In genomic region chr14:40417777-40418401, GRCh38 we compare ENCODE assay signal across 8 cellular contexts.
DNase-seq lines count a peak whose midpoint lies in the region; ATAC-seq and TF ChIP-seq lines count a peak whose summit lies in the region.

No MANE protein-coding gene starts in this region.

- TF ChIP-seq CTCF in GM12874 (IDR thresholded peaks at IDR 0.05; ENCODE audit: insufficient read depth, low read depth, low read length) (peak; percentile 63), H9 (conservative IDR thresholded peaks at IDR 0.05) (peak; percentile 92)

- H4K8ac ChIP-seq in H9 (replicated peaks; ENCODE audit: insufficient read length, low read depth, low read length), result no peak overlapping the region

- ATAC-seq in naive B cell (ENCODE audit: low read depth in 2 of 2) (peak; percentile 39 to 45), GM18907 (IDR thresholded peaks at IDR 0.05; ENCODE audit: unreplicated experiment) (no peak)

- no peak overlapping the region for H2AK5ac ChIP-seq in H9 (ENCODE audit: insufficient read length, low read length)

- H3K27me3 Mint-ChIP-seq in H9 (ENCODE audit: low read depth) (no peaks in the 10 kb centered on the region), naive B cell (no peaks in the 10 kb centered on the region)
- no peaks in the 10 kb centered on the region for H3K27me3 Mint-ChIP-seq in activated naive CD8-positive, alpha-beta T cell treated with anti-CD3 and anti-CD28 coated beads for 36 hours

- H3K27ac ChIP-seq in H9 (ENCODE audit: insufficient read length, low read depth, low read length), result no peak overlapping the region

- no peaks in the 10 kb centered on the region for H3K79me2 ChIP-seq in H9 (ENCODE audit: insufficient read depth, low read length)

- WGBS in H9 (ENCODE audit: extremely low coverage, insufficient read length, low lambda C conversion rate), result no CpG with 5 or more reads among the region's 6 CpGs

- DNase-seq in H9, result peak; percentile 70
- peak; percentile 26 for DNase-seq in NCI-H2107 treated with DMSO at 0.1 percent for 48 hours (lab: John Stamatoyannopoulos, UW; ENCODE audit: unreplicated experiment)
- DNase-seq in activated naive CD8-positive, alpha-beta T cell treated with anti-CD3 and anti-CD28 coated beads for 36 hours, result peak; percentile 2
- DNase-seq in naive B cell, result peak; percentile 15
- DNase-seq in activated CD8-positive, alpha-beta memory T cell treated with anti-CD3 and anti-CD28 coated beads, Interleukin-2, amount 50 U/mL, for 4 hours, result no peak
- DNase-seq in middle frontal gyrus (ENCODE audit: extremely low spot score, low spot score), result no peak

- H3K23ac ChIP-seq in H9 (ENCODE audit: insufficient read length, low read depth, low read length), result no peak overlapping the region

- no peak overlapping the region for H3K18ac ChIP-seq in H9 (ENCODE audit: insufficient read length, low read depth, low read length)

- peak overlapping the region; percentile 99 for H2AFZ ChIP-seq in H9 (ENCODE audit: low read length)

- H3K36me3 Mint-ChIP-seq in H9 (ENCODE audit: insufficient read depth in 1 of 3, low read depth in 3 of 3) (no peaks in the 10 kb centered on the region), naive B cell (no peaks in the 10 kb centered on the region)
- no peaks in the 10 kb centered on the region for H3K36me3 Mint-ChIP-seq in activated naive CD8-positive, alpha-beta T cell treated with anti-CD3 and anti-CD28 coated beads for 36 hours

- H2BK12ac ChIP-seq in H9 (ENCODE audit: insufficient read length, low read depth, low read length), result no peak overlapping the region

- no peaks in the 10 kb centered on the region for H3K79me1 ChIP-seq in H9 (ENCODE audit: insufficient read depth, low read depth, low read length, poor library complexity, severe bottlenecking)

- H3K4me3 Mint-ChIP-seq in H9 (no peak overlapping the region), naive B cell (peak overlapping the region in 6 of 8 donors; percentile 10 to 46 (median 14))
- H3K4me3 Mint-ChIP-seq in activated naive CD8-positive, alpha-beta T cell treated with anti-CD3 and anti-CD28 coated beads for 36 hours, result no peak overlapping the region

- no peak overlapping the region for H4K91ac ChIP-seq in H9 (ENCODE audit: insufficient read length, low read depth, low read length)

- H4K20me1 ChIP-seq in H9 (ENCODE audit: control insufficient read depth, insufficient read depth, insufficient read length), result no peaks in the 10 kb centered on the region

- no peaks in the 10 kb centered on the region for H3K4me1 ChIP-seq in H9 (ENCODE audit: insufficient read depth, low read length)

- H3K9me3 ChIP-seq in H9 (ENCODE audit: control insufficient read depth, low read depth, low read length), result no peaks in the 10 kb centered on the region

- H3K4me2 ChIP-seq in H9 (ENCODE audit: insufficient read depth, insufficient read length, low read length), result no peak overlapping the region

- H3K4me1 Mint-ChIP-seq in H9 (peaks cover 4 to 8% of the 10 kb centered on the region in 2 experiments), naive B cell (peaks cover 0 to 6% (median 0%) of the 10 kb centered on the region in 3 donors)
- no peaks in the 10 kb centered on the region for H3K4me1 Mint-ChIP-seq in activated naive CD8-positive, alpha-beta T cell treated with anti-CD3 and anti-CD28 coated beads for 36 hours

- H3K27me3 ChIP-seq in H9 (ENCODE audit: insufficient read depth, low read length), result no peaks in the 10 kb centered on the region

- H3K27ac Mint-ChIP-seq in H9 (no peak overlapping the region), naive B cell (no peak overlapping the region)
- no peak overlapping the region for H3K27ac Mint-ChIP-seq in activated naive CD8-positive, alpha-beta T cell treated with anti-CD3 and anti-CD28 coated beads for 36 hours

- H3K9me3 Mint-ChIP-seq in H9 (no peaks in the 10 kb centered on the region), naive B cell (no peaks in the 10 kb centered on the region)
- H3K9me3 Mint-ChIP-seq in activated naive CD8-positive, alpha-beta T cell treated with anti-CD3 and anti-CD28 coated beads for 36 hours, result peaks cover 1% of the 10 kb centered on the region

- no peak overlapping the region for H3K14ac ChIP-seq in H9 (ENCODE audit: insufficient read depth, low read length)

- H2BK20ac ChIP-seq in H9 (ENCODE audit: low read depth, low read length, poor library complexity, severe bottlenecking), result no peak overlapping the region

- H2BK15ac ChIP-seq in H9 (ENCODE audit: low read depth, low read length), result no peak overlapping the region

- no peak overlapping the region for H2BK120ac ChIP-seq in H9 (ENCODE audit: low read depth, low read length, poor library complexity, severe bottlenecking)

- H3T11ph ChIP-seq in H9 (ENCODE audit: low read length), result no peak overlapping the region

- H4K5ac ChIP-seq in H9 (ENCODE audit: insufficient read length, low read depth, low read length), result no peak overlapping the region

- H3K4ac ChIP-seq in H9 (ENCODE audit: low read depth, low read length), result no peak overlapping the region

- no peak overlapping the region for H3K9ac ChIP-seq in H9 (ENCODE audit: extremely low read depth, insufficient read length, low read length)

- H3K23me2 ChIP-seq in H9 (ENCODE audit: insufficient read length, low read depth, low read length, poor library complexity, severe bottlenecking), result no peaks in the 10 kb centered on the region

- no peak overlapping the region for H2BK5ac ChIP-seq in H9 (ENCODE audit: insufficient read length, low read length)

- no peak overlapping the region for H3K56ac ChIP-seq in H9 (ENCODE audit: insufficient read length, low read depth, low read length)

Comparison
In these comparisons a context has a peak if more than half of its experiments do, and no peak if none do; other contexts are left out.
1. DNase-seq: peak in H9 (single experiment), NCI-H2107 treated with DMSO at 0.1 percent for 48 hours (single experiment), activated naive CD8-positive, alpha-beta T cell treated with anti-CD3 and anti-CD28 coated beads for 36 hours (single experiment) and naive B cell (single experiment); none in activated CD8-positive, alpha-beta memory T cell treated with anti-CD3 and anti-CD28 coated beads, Interleukin-2, amount 50 U/mL, for 4 hours (single experiment) and middle frontal gyrus (single experiment).
2. H3K4me3 Mint-ChIP-seq: peak in naive B cell (6 of 8); none in H9 (0 of 2) and activated naive CD8-positive, alpha-beta T cell treated with anti-CD3 and anti-CD28 coated beads for 36 hours (single experiment).